Comparison of ENCODE assay signal across 16 cellular contexts in the genomic region with DNA sequence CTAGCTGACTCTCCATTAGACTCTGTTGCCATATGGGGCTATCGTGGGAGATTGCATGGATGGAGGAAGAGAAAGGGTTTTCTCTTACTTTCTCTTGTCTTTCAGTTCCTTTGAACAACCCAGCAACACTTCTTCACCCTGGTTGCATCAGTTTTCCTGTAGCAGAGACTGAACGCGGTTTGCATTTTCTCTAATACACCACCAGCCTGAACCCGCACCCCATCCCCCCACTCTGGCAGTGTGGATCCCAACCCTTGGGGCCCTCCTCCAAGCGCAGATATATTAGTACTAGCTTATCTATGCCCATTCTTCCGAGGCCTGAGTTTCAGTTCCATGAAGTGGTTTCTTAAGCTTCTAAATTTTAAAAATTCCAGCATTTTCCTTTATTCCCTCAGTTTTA. TPM values are rescaled to one million over a fixed set of nuclear protein-coding genes. Genes with fewer than 3 reads are reported as not detected.
DNase-seq lines count a peak whose midpoint lies in the region; ATAC-seq and TF ChIP-seq lines count a peak whose summit lies in the region.
"Had no signal": no experiment of that assay in that cellular context is flagged by ENCODE, and none has a peak within 500 bp of the region (broad histone marks: within the 10 kb centered on the region; RNA-seq: fewer than 3 reads in every experiment).

No MANE protein-coding gene starts in this region.

- H3K9me3 ChIP-seq in upper lobe of right lung (no peaks in the 10 kb centered on the region), ovary (no peaks in the 10 kb centered on the region)
- H3K9me3 ChIP-seq: gastroesophageal sphincter had no signal

- H3K4me3 ChIP-seq in upper lobe of right lung = no peak overlapping the region
- no peak overlapping the region for H3K4me3 ChIP-seq in ovary
- H3K4me3 ChIP-seq: gastroesophageal sphincter had no signal

- H3K9me3 Mint-ChIP-seq in activated naive CD8-positive, alpha-beta T cell (ENCODE audit: low read depth) = no peaks in the 10 kb centered on the region
- H3K9me3 Mint-ChIP-seq in activated naive CD8-positive, alpha-beta T cell treated with anti-CD3 and anti-CD28 coated beads, Interleukin-2, amount 50 U/mL, for 24 hours = no peaks in the 10 kb centered on the region
- H3K9me3 Mint-ChIP-seq in endothelial cell (ENCODE audit: unreplicated experiment) = no peaks in the 10 kb centered on the region
- H3K9me3 Mint-ChIP-seq: memory B cell, type B pancreatic cell had no signal

- intact Hi-C loops in upper lobe of right lung (cut with DNase I) (no loop called here), ovary (cut with DNase I) (no loop called here)

- H3K36me3 ChIP-seq in upper lobe of right lung (peaks cover 79% of the 10 kb centered on the region), ovary (no peaks in the 10 kb centered on the region)

- 90 to 91% (median 90%) methylated on average over 6 of the region's 6 CpGs for WGBS in ovary, 3 donors

- H3K27me3 ChIP-seq in upper lobe of right lung = no peaks in the 10 kb centered on the region
- H3K27me3 ChIP-seq in ovary = no peaks in the 10 kb centered on the region
- H3K27me3 ChIP-seq: gastroesophageal sphincter had no signal

- peak overlapping the region; percentile 43 for H3K4me3 Mint-ChIP-seq in activated naive CD8-positive, alpha-beta T cell
- H3K4me3 Mint-ChIP-seq in activated naive CD8-positive, alpha-beta T cell treated with anti-CD3 and anti-CD28 coated beads, Interleukin-2, amount 50 U/mL, for 24 hours = no peak overlapping the region
- no peak overlapping the region for H3K4me3 Mint-ChIP-seq in endothelial cell (ENCODE audit: unreplicated experiment)
- H3K4me3 Mint-ChIP-seq: activated CD8-positive, alpha-beta T cell treated with anti-CD3 and anti-CD28 coated beads, Interleukin-2, amount 10 ng/mL, durations not matched to agents 7 days and 5 days; activated naive CD8-positive, alpha-beta T cell treated with anti-CD3 and anti-CD28 coated beads, Interleukin-2, amount 10 ng/mL, durations not matched to agents 7 days and 5 days; memory B cell; type B pancreatic cell had no signal

- in situ Hi-C loops in GM13976 (cut with MboI; ENCODE audit: low sequenced_read_pairs, unreplicated experiment) = no loop called here

- peaks cover 69% of the 10 kb centered on the region for H3K4me1 Mint-ChIP-seq in activated naive CD8-positive, alpha-beta T cell (ENCODE audit: low read depth)
- peaks cover 55% of the 10 kb centered on the region for H3K4me1 Mint-ChIP-seq in activated naive CD8-positive, alpha-beta T cell treated with anti-CD3 and anti-CD28 coated beads, Interleukin-2, amount 50 U/mL, for 24 hours
- peaks cover 10% of the 10 kb centered on the region for H3K4me1 Mint-ChIP-seq in endothelial cell (ENCODE audit: unreplicated experiment)

- H3K4me1 ChIP-seq in upper lobe of right lung = peaks cover 25% of the 10 kb centered on the region
- no peaks in the 10 kb centered on the region for H3K4me1 ChIP-seq in ovary (ENCODE audit: insufficient read depth)

- peaks cover 11% of the 10 kb centered on the region for H3K36me3 Mint-ChIP-seq in activated naive CD8-positive, alpha-beta T cell
- H3K36me3 Mint-ChIP-seq in activated naive CD8-positive, alpha-beta T cell treated with anti-CD3 and anti-CD28 coated beads, Interleukin-2, amount 50 U/mL, for 24 hours (ENCODE audit: low read depth) = peaks cover 70% of the 10 kb centered on the region
- peaks cover 14% of the 10 kb centered on the region for H3K36me3 Mint-ChIP-seq in endothelial cell (ENCODE audit: low read depth, unreplicated experiment)

- no peak for DNase-seq in activated naive CD8-positive, alpha-beta T cell treated with anti-CD3 and anti-CD28 coated beads, Interleukin-2, amount 50 U/mL, for 24 hours
- DNase-seq in NOMO-1 treated with dmso at 0.1 percent for 144 hours (lab: John Stamatoyannopoulos, UW; ENCODE audit: unreplicated experiment) (peak; percentile 46), endothelial cell (ENCODE audit: low spot score) (no peak), upper lobe of right lung (no peak), GM13976 (ENCODE audit: low spot score) (no peak), ovary (no peak), putamen (ENCODE audit: low spot score) (no peak)
- DNase-seq: activated CD8-positive, alpha-beta T cell treated with anti-CD3 and anti-CD28 coated beads, Interleukin-2, amount 10 ng/mL, durations not matched to agents 7 days and 5 days; activated naive CD8-positive, alpha-beta T cell treated with anti-CD3 and anti-CD28 coated beads, Interleukin-2, amount 10 ng/mL, durations not matched to agents 7 days and 5 days; NCI-H1092 treated with DMSO at 0.1 percent for 48 hours; NCI-H2171 treated with DMSO at 0.1 percent for 48 hours; stimulated activated CD4-positive, alpha-beta T cell treated with anti-CD3 and anti-CD28 coated beads, Interleukin-4, amount 100 ng/mL, for 4 hours had no signal

- H3K27ac Mint-ChIP-seq in activated naive CD8-positive, alpha-beta T cell = peak overlapping the region; percentile 42
- no peak overlapping the region for H3K27ac Mint-ChIP-seq in activated naive CD8-positive, alpha-beta T cell treated with anti-CD3 and anti-CD28 coated beads, Interleukin-2, amount 50 U/mL, for 24 hours
- peak overlapping the region; percentile 26 for H3K27ac Mint-ChIP-seq in endothelial cell (ENCODE audit: unreplicated experiment)
- H3K27ac Mint-ChIP-seq: activated CD8-positive, alpha-beta T cell treated with anti-CD3 and anti-CD28 coated beads, Interleukin-2, amount 10 ng/mL, durations not matched to agents 7 days and 5 days; activated naive CD8-positive, alpha-beta T cell treated with anti-CD3 and anti-CD28 coated beads, Interleukin-2, amount 10 ng/mL, durations not matched to agents 7 days and 5 days; memory B cell; type B pancreatic cell had no signal

- TF ChIP-seq CTCF in endothelial cell (IDR thresholded peaks at IDR 0.05; ENCODE audit: unreplicated experiment) (no peak), upper lobe of right lung (IDR thresholded peaks at IDR 0.05) (no peak), GM13976 (IDR thresholded peaks at IDR 0.05; ENCODE audit: borderline replicate concordance, control extremely low read depth, extremely low read depth, insufficient read depth, missing control alignments) (no peak), ovary (IDR thresholded peaks at IDR 0.05) (no peak)

- no peak for TF ChIP-seq EP300 in ovary (IDR thresholded peaks at IDR 0.05)

- H3K27me3 Mint-ChIP-seq in activated naive CD8-positive, alpha-beta T cell = no peaks in the 10 kb centered on the region
- no peaks in the 10 kb centered on the region for H3K27me3 Mint-ChIP-seq in activated naive CD8-positive, alpha-beta T cell treated with anti-CD3 and anti-CD28 coated beads, Interleukin-2, amount 50 U/mL, for 24 hours
- no peaks in the 10 kb centered on the region for H3K27me3 Mint-ChIP-seq in endothelial cell (ENCODE audit: unreplicated experiment)
- H3K27me3 Mint-ChIP-seq: activated naive CD8-positive, alpha-beta T cell treated with anti-CD3 and anti-CD28 coated beads, Interleukin-2, amount 10 ng/mL, durations not matched to agents 7 days and 5 days; memory B cell; type B pancreatic cell had no signal

- no peak for TF ChIP-seq POLR2A in ovary (IDR thresholded peaks at IDR 0.05)

- no peak for ATAC-seq in activated naive CD8-positive, alpha-beta T cell treated with anti-CD3 and anti-CD28 coated beads, Interleukin-2, amount 50 U/mL, for 24 hours
- peak; percentile 22 for ATAC-seq in upper lobe of right lung
- ATAC-seq: activated CD8-positive, alpha-beta T cell treated with anti-CD3 and anti-CD28 coated beads, Interleukin-2, amount 10 ng/mL, durations not matched to agents 7 days and 5 days; gastroesophageal sphincter had no signal

- H3K27ac ChIP-seq in upper lobe of right lung = no peak overlapping the region
- H3K27ac ChIP-seq in ovary = no peak overlapping the region
- H3K27ac ChIP-seq: gastroesophageal sphincter had no signal

RNA-seq across cellular contexts. Expression of a gene that starts 12.6 kb away (rescaled TPM):
- total RNA-seq in endothelial cell (ENCODE audit: unreplicated experiment) = 47.4 TPM
- 47.1 TPM for total RNA-seq in upper lobe of right lung
- total RNA-seq in ovary = 10 to 100 TPM; 14.0 to 47.3 (median 33.2) TPM
- polyA plus RNA-seq in ovary = 10 to 100 TPM; 14.5 to 27.5 TPM
